1 cellular context compared by ENCODE assay signal in genomic region chr20:6058684-6059295, GRCh38.
TF ChIP-seq lines count a peak whose summit lies in the region.

No MANE protein-coding gene starts in this region.

TF ChIP-seq in HepG2, 621 proteins besides CTCF, POLR2A, EP300 and RAD21 (continued from another document):
- TF ChIP-seq ZSCAN5A (CRISPR knock-in tag; IDR thresholded peaks at IDR 0.05; ENCODE audit: borderline replicate concordance) (no peak), ZNF562 (CRISPR knock-in tag; IDR thresholded peaks at IDR 0.05; ENCODE audit: borderline replicate concordance) (no peak), ZFP62 (CRISPR knock-in tag; IDR thresholded peaks at IDR 0.05) (no peak), PHB2 (IDR thresholded peaks at IDR 0.05; ENCODE audit: partially characterized antibody) (no peak), NFAT5 (CRISPR knock-in tag; IDR thresholded peaks at IDR 0.05) (no peak), ZNF768 (CRISPR knock-in tag; IDR thresholded peaks at IDR 0.05) (no peak), ZNF232 (CRISPR knock-in tag; IDR thresholded peaks at IDR 0.05; ENCODE audit: borderline replicate concordance) (no peak), ZNF850 (CRISPR knock-in tag; conservative IDR thresholded peaks at IDR 0.05) (no peak), ZNF264 (CRISPR knock-in tag; IDR thresholded peaks at IDR 0.05) (no peak), ZNF275 (CRISPR knock-in tag; IDR thresholded peaks at IDR 0.05; ENCODE audit: borderline replicate concordance) (no peak), BCLAF1 (IDR thresholded peaks at IDR 0.05) (no peak), ZNF484 (CRISPR knock-in tag; IDR thresholded peaks at IDR 0.05; ENCODE audit: borderline replicate concordance, low read depth) (no peak)
